In genomic region chr18:68409585-68409984, GRCh38 we compare ENCODE assay signal across 14 cellular contexts.
DNase-seq lines count a peak whose midpoint lies in the region; ATAC-seq, FAIRE-seq and TF ChIP-seq lines count a peak whose summit lies in the region.
"Had no signal": no experiment of that assay in that cellular context is flagged by ENCODE, and none has a peak within 500 bp of the region (broad histone marks: within the 10 kb centered on the region; RNA-seq: fewer than 3 reads in every experiment).

No MANE protein-coding gene starts in this region.

- H3K4me2 ChIP-seq in keratinocyte (ENCODE audit: control insufficient read depth, extremely low read depth, insufficient read depth, low read depth, low read length) = peak overlapping the region; percentile 12
- H3K4me2 ChIP-seq: BLaER1 treated with 17β-estradiol and CSF1 and Interleukin-3, amounts not matched to agents 10 nM and 100 nM had no signal

- ATAC-seq in GM21737 (IDR thresholded peaks at IDR 0.05; ENCODE audit: unreplicated experiment) = no peak
- ATAC-seq: CD8-positive, alpha-beta T cell had no signal

- DNase-seq in NCI-H446 treated with DMSO at 0.1 percent for 48 hours (lab: John Stamatoyannopoulos, UW) (peak; percentile 5), epithelial cell of esophagus (ENCODE audit: low read depth) (peak; percentile 72), keratinocyte (ENCODE audit: low read depth, low spot score) (no peak), kidney glomerular epithelial cell (lab: John Stamatoyannopoulos, UW) (no peak), GM19238 (ENCODE audit: insufficient read length, low spot score) (no peak)
- DNase-seq: Calu3; CD8-positive, alpha-beta T cell; DMS79 treated with DMSO at 0.1 percent for 48 hours; GF-D8; GM23248 had no signal

- FAIRE-seq in keratinocyte (lab: Jason Lieb, UNC) = peak; percentile 81
- FAIRE-seq: GM19239 had no signal

- H2AFZ ChIP-seq in keratinocyte (ENCODE audit: control insufficient read depth, low read length) = peak overlapping the region; percentile 23
- H2AFZ ChIP-seq: GM23248 had no signal

- no peak overlapping the region for H3K9ac ChIP-seq in keratinocyte (ENCODE audit: control insufficient read depth, extremely low read depth, insufficient read depth, low read length)
- H3K9ac ChIP-seq: BLaER1 treated with 17β-estradiol and CSF1 and Interleukin-3, amounts not matched to agents 10 nM and 100 nM; GM23248 had no signal

- no peaks in the 10 kb centered on the region for H3K36me3 ChIP-seq in keratinocyte (ENCODE audit: control insufficient read depth in 2 of 2, extremely low read depth in 1 of 2, insufficient read depth in 2 of 2, low read length in 2 of 2)
- H3K36me3 ChIP-seq: BLaER1 treated with 17β-estradiol and CSF1 and Interleukin-3, amounts not matched to agents 10 nM and 100 nM; HAP-1 had no signal

- H3K9me1 ChIP-seq in keratinocyte (ENCODE audit: control insufficient read depth, extremely low read depth, insufficient read depth, low read length) = no peaks in the 10 kb centered on the region

- H4K20me1 ChIP-seq in keratinocyte (ENCODE audit: control insufficient read depth, extremely low read depth, insufficient read depth, low read length) = no peaks in the 10 kb centered on the region
- H4K20me1 ChIP-seq: BLaER1 treated with 17β-estradiol and CSF1 and Interleukin-3, amounts not matched to agents 10 nM and 100 nM had no signal

- no peaks in the 10 kb centered on the region for H3K27me3 ChIP-seq in keratinocyte (ENCODE audit: control insufficient read depth, extremely low read depth, insufficient read depth, low read length)
- H3K27me3 ChIP-seq: BLaER1 treated with 17β-estradiol and CSF1 and Interleukin-3, amounts not matched to agents 10 nM and 100 nM had no signal

- peaks cover 11% of the 10 kb centered on the region for H3K4me1 ChIP-seq in keratinocyte (ENCODE audit: control insufficient read depth, extremely low read depth, insufficient read depth, low read length)
- H3K4me1 ChIP-seq: HAP-1 had no signal

- no peak for TF ChIP-seq CTCF in epithelial cell of esophagus (IDR thresholded peaks at IDR 0.05; ENCODE audit: insufficient read depth, low read depth, low read length, missing control alignments)
- TF ChIP-seq CTCF in keratinocyte (optimal IDR thresholded peaks at IDR 0.05 in 1 of 3, IDR thresholded peaks at IDR 0.05 in 1 of 3, conservative IDR thresholded peaks at IDR 0.05 in 1 of 3; ENCODE audit: extremely low read depth in 1 of 3, insufficient read depth in 2 of 3, low read length in 3 of 3) = no peak

- no peak overlapping the region for H3K4me3 ChIP-seq in epithelial cell of esophagus (ENCODE audit: low read length)
- no peak overlapping the region for H3K4me3 ChIP-seq in keratinocyte (ENCODE audit: control insufficient read depth in 2 of 3, extremely low read depth in 1 of 3, insufficient read depth in 2 of 3, low read depth in 1 of 3, low read length in 3 of 3)
- H3K4me3 ChIP-seq: BLaER1 treated with 17β-estradiol and CSF1 and Interleukin-3, amounts not matched to agents 10 nM and 100 nM; GM23248; HAP-1 had no signal

- dilution Hi-C loops in keratinocyte (cut with MboI; ENCODE audit: extremely low pct_ligation_motif_present, low sequenced_read_pairs) = no loop called here

- H3K9me3 ChIP-seq in keratinocyte (ENCODE audit: control insufficient read depth, low read depth, low read length) = no peaks in the 10 kb centered on the region
- H3K9me3 ChIP-seq: HAP-1 had no signal

- H3K79me2 ChIP-seq in keratinocyte (ENCODE audit: control insufficient read depth, insufficient read depth, low read length) = no peaks in the 10 kb centered on the region

- H3K27ac ChIP-seq in keratinocyte (ENCODE audit: control insufficient read depth, insufficient read depth, low read length) = no peak overlapping the region
- H3K27ac ChIP-seq: BLaER1 treated with 17β-estradiol and CSF1 and Interleukin-3, amounts not matched to agents 10 nM and 100 nM; GM23248 had no signal

Comparison
In these comparisons a context has a peak if more than half of its experiments do, and no peak if none do; other contexts are left out.
1. DNase-seq: peak in NCI-H446 treated with DMSO at 0.1 percent for 48 hours (single experiment) and epithelial cell of esophagus (single experiment); none in keratinocyte (single experiment), kidney glomerular epithelial cell (single experiment) and GM19238 (single experiment).